In the genomic region with DNA sequence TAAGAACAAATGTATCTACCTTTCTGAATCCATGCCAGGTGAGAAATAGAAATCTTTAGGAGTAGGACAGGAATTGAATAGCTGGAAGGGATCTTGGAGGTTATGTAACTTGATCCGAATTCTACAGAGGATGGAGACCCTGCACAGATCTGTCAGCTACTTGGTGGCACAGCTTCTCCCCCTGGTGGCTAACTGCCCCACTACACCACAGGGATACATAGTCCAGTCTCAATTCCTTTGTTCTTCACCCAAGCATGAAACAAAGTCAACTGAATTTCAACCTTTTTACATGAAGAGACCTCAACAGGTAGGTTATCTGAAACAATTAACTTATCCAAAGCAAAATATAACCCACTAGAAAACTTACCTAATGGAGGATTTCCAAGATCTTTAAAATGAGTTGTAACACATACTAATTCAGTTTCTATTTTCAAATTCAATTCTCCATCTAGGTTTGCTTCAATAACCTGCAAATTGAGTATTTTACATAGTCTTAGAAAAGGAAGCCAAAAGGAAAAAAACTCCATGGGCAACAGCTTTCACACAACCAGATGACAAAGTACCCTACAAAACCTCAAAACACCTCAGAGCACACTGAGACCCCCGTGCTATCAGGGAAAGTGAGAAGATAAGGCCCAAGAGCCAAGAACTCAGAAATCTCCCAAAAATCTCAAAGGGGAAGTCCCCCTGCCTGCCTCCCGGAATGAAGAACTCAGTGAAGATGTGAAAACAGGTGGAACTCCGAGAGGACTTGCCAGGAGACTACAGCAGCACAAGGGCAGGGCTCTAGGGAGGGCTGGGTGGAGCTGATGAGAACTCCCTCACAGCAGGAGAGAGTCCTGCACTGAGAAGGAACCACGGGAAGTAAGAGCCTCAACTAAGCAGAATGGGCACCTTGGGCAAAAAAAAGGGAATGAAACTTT, we compare ENCODE assay signal across 8 cellular contexts. TPM values are rescaled to one million over a fixed set of nuclear protein-coding genes. Genes with fewer than 3 reads are reported as not detected.
DNase-seq lines count a peak whose midpoint lies in the region; ATAC-seq and TF ChIP-seq lines count a peak whose summit lies in the region.

No MANE protein-coding gene starts in this region.

- H3K4me1 Mint-ChIP-seq in nephron progenitor cell = peaks cover 23% of the 10 kb centered on the region
- peaks cover 25% of the 10 kb centered on the region for H3K4me1 Mint-ChIP-seq in type B pancreatic cell (ENCODE audit: unreplicated experiment)

- H3K9me3 Mint-ChIP-seq in nephron progenitor cell (no peaks in the 10 kb centered on the region), type B pancreatic cell (no peaks in the 10 kb centered on the region)

- DNase-seq in Ammon's horn (ENCODE audit: low spot score) (peak; percentile 74), NCI-H748 treated with DMSO at 0.1 percent for 48 hours (lab: John Stamatoyannopoulos, UW) (peak; percentile 29), activated T-cell treated with anti-CD3 and anti-CD28 coated beads for 24 hours (ENCODE audit: low read depth) (peak; percentile 26), nephron progenitor cell (peak; percentile 89), type B pancreatic cell (ENCODE audit: extremely low spot score, unreplicated experiment) (no peak)

- H3K27me3 Mint-ChIP-seq in nephron progenitor cell (ENCODE audit: low read depth, poor library complexity) = peaks cover 7% of the 10 kb centered on the region
- no peaks in the 10 kb centered on the region for H3K27me3 Mint-ChIP-seq in type B pancreatic cell

- H3K4me3 Mint-ChIP-seq in nephron progenitor cell (peak overlapping the region; percentile 10), type B pancreatic cell (peak overlapping the region; percentile 9)

- H3K27ac Mint-ChIP-seq in nephron progenitor cell = peak overlapping the region; percentile 34
- H3K27ac Mint-ChIP-seq in type B pancreatic cell = peak overlapping the region; percentile 68

- H3K36me3 Mint-ChIP-seq in nephron progenitor cell (ENCODE audit: low read depth) = peaks cover 87% of the 10 kb centered on the region
- peaks cover 67% of the 10 kb centered on the region for H3K36me3 Mint-ChIP-seq in type B pancreatic cell

- peak; percentile 60 for ATAC-seq in GM18520 (IDR thresholded peaks at IDR 0.05; ENCODE audit: unreplicated experiment)
- peak; percentile 57 for ATAC-seq in HG03196 (IDR thresholded peaks at IDR 0.05; ENCODE audit: unreplicated experiment)
- ATAC-seq in esophagus mucosa = peak; percentile 86

- TF ChIP-seq CTCF in nephron progenitor cell (IDR thresholded peaks at IDR 0.05) = peak; percentile 90
- TF ChIP-seq CTCF in type B pancreatic cell (conservative IDR thresholded peaks at IDR 0.05) = peak; percentile 97

RNA-seq across cellular contexts. Expression of gene HUS1, which starts 10.3 kb away (rescaled TPM):
- total RNA-seq in esophagus mucosa (20.0 TPM), type B pancreatic cell (ENCODE audit: low replicate concordance) (26.4 and 34.5 TPM in 2 replicates)

RNA-seq across cellular contexts. Expression of gene PKD1L1, which starts 20.8 kb away (rescaled TPM):
- total RNA-seq in esophagus mucosa (0.36 TPM), type B pancreatic cell (ENCODE audit: low replicate concordance) (0.17 and 0.67 TPM in 2 replicates)

RNA-seq across cellular contexts. Expression of gene SUN3, which starts 59.8 kb away (rescaled TPM):
- total RNA-seq in esophagus mucosa (not detected), type B pancreatic cell (ENCODE audit: low replicate concordance) (not detected in 2 replicates)
